Comparison of ENCODE assay signal across 8 cellular contexts in genomic region chr19:13430790-13431582, GRCh38.
DNase-seq lines count a peak whose midpoint lies in the region; ATAC-seq, FAIRE-seq and TF ChIP-seq lines count a peak whose summit lies in the region.

No MANE protein-coding gene starts in this region.

- CTCF ChIA-PET in A549 (lab: Yijun Ruan, JAX) (interaction anchor here (0.6 to 1.7 kb wide), 9 partner anchors 10 to 154 kb away, joined by 3 to 6 read pairs (median 3); no protein-coding TSS in a partner anchor), Panc1 (lab: Charles Lee) (interaction anchor here (0.6 kb wide), 1 partner anchor 63 kb away, joined by 3 read pairs; no protein-coding TSS in a partner anchor)

- peak; percentile 45 for TF ChIP-seq CTCF in A549 (IDR thresholded peaks at IDR 0.05)
- TF ChIP-seq CTCF in Panc1 (IDR thresholded peaks at IDR 0.05), result peak; percentile 83
- TF ChIP-seq CTCF in suprapubic skin (IDR thresholded peaks at IDR 0.05), result peak in 1 of 2 donors; percentile 55

- H3K4me1 ChIP-seq in A549 (no peaks in the 10 kb centered on the region), Panc1 (ENCODE audit: control insufficient read depth, insufficient read depth, low read length) (no peaks in the 10 kb centered on the region), right cardiac atrium (ENCODE audit: control insufficient read depth, insufficient read depth, low read length) (no peaks in the 10 kb centered on the region), suprapubic skin (no peaks in the 10 kb centered on the region)

- H3K27ac ChIP-seq in A549 (no peak overlapping the region), Panc1 (ENCODE audit: low read length) (no peak overlapping the region), right cardiac atrium (ENCODE audit: low read length) (no peak overlapping the region), suprapubic skin (no peak overlapping the region)

- ATAC-seq in A549 (peak; percentile 70 to 74; a peak in 4 of 6 replicates), Panc1 (peak; percentile 81), right cardiac atrium (peak in 1 of 2 donors; percentile 38), HG03108 (IDR thresholded peaks at IDR 0.05; ENCODE audit: unreplicated experiment) (no peak)

- DNase-seq in A549 (ENCODE audit: low read depth in 1 of 2, low spot score in 1 of 2) (peak; percentile 15 to 43), GM12892 (ENCODE audit: insufficient read length) (peak; percentile 23), Panc1 (ENCODE audit: low read depth, low spot score) (peak; percentile 36), right cardiac atrium (peak; percentile 23 to 66 (median 61)), suprapubic skin (ENCODE audit: low spot score in 2 of 2) (no peak)
- peak; percentile 21 for DNase-seq in activated effector memory CD4-positive, alpha-beta T cell treated with Interleukin-2 at 50 U/mL for 16 hours
- peak; percentile 22 to 39 for DNase-seq in stimulated activated CD4-positive, alpha-beta T cell treated with anti-CD3 and anti-CD28 coated beads, Interleukin-1b, Interleukin-23, amount 100 ng/mL, for 4 hours (ENCODE audit: low read depth in 2 of 2)

- no peak overlapping the region for H3K4me2 ChIP-seq in A549

- no peaks in the 10 kb centered on the region for H3K9me3 ChIP-seq in A549
- H3K9me3 ChIP-seq in Panc1 (ENCODE audit: control insufficient read depth, insufficient read depth, low read depth, low read length), result no peaks in the 10 kb centered on the region
- H3K9me3 ChIP-seq in right cardiac atrium (ENCODE audit: control insufficient read depth, low read length), result no peaks in the 10 kb centered on the region
- no peaks in the 10 kb centered on the region for H3K9me3 ChIP-seq in suprapubic skin

- POLR2A ChIA-PET in A549 (lab: Yijun Ruan, JAX) (no interaction called here), Panc1 (lab: Charles Lee) (interaction anchor here (0.7 kb wide), 1 partner anchor 286 kb away, joined by 11 read pairs; no protein-coding TSS in a partner anchor)

- no peak for FAIRE-seq in A549 (lab: Jason Lieb, UNC)
- peak; percentile 21 for FAIRE-seq in GM12892 (lab: Jason Lieb, UNC)

- intact Hi-C loops in Panc1 (cut with micrococcal nuclease; ENCODE audit: unreplicated experiment) (loop anchor here (5.0 kb wide), 2 partner anchors 64 to 154 kb away; no protein-coding TSS in a partner anchor), right cardiac atrium (cut with DNase I) (loop anchor here in 1 of 4 donors (5.0 kb wide), 1 partner anchor 154 kb away; no protein-coding TSS in a partner anchor)

- no peak overlapping the region for H3K4me3 ChIP-seq in A549
- no peak overlapping the region for H3K4me3 ChIP-seq in Panc1 (ENCODE audit: low read depth in 2 of 2, low read length in 2 of 2)
- H3K4me3 ChIP-seq in right cardiac atrium (ENCODE audit: low read length), result no peak overlapping the region
- H3K4me3 ChIP-seq in suprapubic skin, result no peak overlapping the region

- TF ChIP-seq POLR2A in A549 (IDR thresholded peaks at IDR 0.05; ENCODE audit: low read length), result no peak
- TF ChIP-seq POLR2A in GM12892 (IDR thresholded peaks at IDR 0.05; ENCODE audit: low read depth, low read length), result no peak
- no peak for TF ChIP-seq POLR2A in suprapubic skin (IDR thresholded peaks at IDR 0.05)

- WGBS in A549 (ENCODE audit: missing lambda C conversion rate), result 24% methylated on average over 5 of the region's 5 CpGs
- WGBS in right cardiac atrium, result 77% methylated on average over 5 of the region's 5 CpGs
- WGBS in suprapubic skin, result 77% methylated on average over 5 of the region's 5 CpGs

- H3K36me3 ChIP-seq in Panc1 (ENCODE audit: control insufficient read depth, insufficient read depth, low read length) (no peaks in the 10 kb centered on the region), suprapubic skin (no peaks in the 10 kb centered on the region)

- H3K27me3 ChIP-seq in Panc1 (ENCODE audit: control insufficient read depth, insufficient read depth, low read length) (no peaks in the 10 kb centered on the region), right cardiac atrium (ENCODE audit: control insufficient read depth, insufficient read depth) (no peaks in the 10 kb centered on the region), suprapubic skin (peaks cover 4% of the 10 kb centered on the region)

- peak; percentile 44 to 65; a peak in 4 of 5 replicates for TF ChIP-seq RAD21 in A549 (conservative IDR thresholded peaks at IDR 0.05 in 1 of 2, IDR thresholded peaks at IDR 0.05 in 1 of 2)

- in situ Hi-C loops in Panc1 (cut with HindIII; ENCODE audit: low pct_unique_long_range_greater_than_20kb, low sequenced_read_pairs), result no loop called here

- BruUV-seq in Panc1 (replicated peaks; lab: Mats Ljungman, UMichigan), result no TSS peak

- TF ChIP-seq EP300 in A549 (IDR thresholded peaks at IDR 0.05), result no peak
- no peak for TF ChIP-seq EP300 in suprapubic skin (IDR thresholded peaks at IDR 0.05)

TF ChIP-seq in A549, 52 proteins besides CTCF, POLR2A, EP300 and RAD21:
- peak; percentile 52 for TF ChIP-seq SMC3 (IDR thresholded peaks at IDR 0.05)
- TF ChIP-seq KDM1A (IDR thresholded peaks at IDR 0.05; ENCODE audit: low read depth), result no peak
- TF ChIP-seq, protein P1, sequence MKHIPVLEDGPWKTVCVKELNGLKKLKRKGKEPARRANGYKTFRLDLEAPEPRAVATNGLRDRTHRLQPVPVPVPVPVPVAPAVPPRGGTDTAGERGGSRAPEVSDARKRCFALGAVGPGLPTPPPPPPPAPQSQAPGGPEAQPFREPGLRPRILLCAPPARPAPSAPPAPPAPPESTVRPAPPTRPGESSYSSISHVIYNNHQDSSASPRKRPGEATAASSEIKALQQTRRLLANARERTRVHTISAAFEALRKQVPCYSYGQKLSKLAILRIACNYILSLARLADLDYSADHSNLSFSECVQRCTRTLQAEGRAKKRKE (CRISPR knock-in tag; IDR thresholded peaks at IDR 0.05; ENCODE audit: low read depth), result no peak
TF ChIP-seq in A549: peak in this region for 1.

Comparison
In these comparisons a context has a peak if more than half of its experiments do, and no peak if none do; other contexts are left out.
1. DNase-seq: peak in A549 (2 of 2), GM12892 (single experiment), Panc1 (single experiment), activated effector memory CD4-positive, alpha-beta T cell treated with Interleukin-2 at 50 U/mL for 16 hours (single experiment), right cardiac atrium (3 of 3) and stimulated activated CD4-positive, alpha-beta T cell treated with anti-CD3 and anti-CD28 coated beads, Interleukin-1b, Interleukin-23, amount 100 ng/mL, for 4 hours (2 of 2); none in suprapubic skin (0 of 2).